ENCODE assay signal across 28 cellular contexts in the genomic region with DNA sequence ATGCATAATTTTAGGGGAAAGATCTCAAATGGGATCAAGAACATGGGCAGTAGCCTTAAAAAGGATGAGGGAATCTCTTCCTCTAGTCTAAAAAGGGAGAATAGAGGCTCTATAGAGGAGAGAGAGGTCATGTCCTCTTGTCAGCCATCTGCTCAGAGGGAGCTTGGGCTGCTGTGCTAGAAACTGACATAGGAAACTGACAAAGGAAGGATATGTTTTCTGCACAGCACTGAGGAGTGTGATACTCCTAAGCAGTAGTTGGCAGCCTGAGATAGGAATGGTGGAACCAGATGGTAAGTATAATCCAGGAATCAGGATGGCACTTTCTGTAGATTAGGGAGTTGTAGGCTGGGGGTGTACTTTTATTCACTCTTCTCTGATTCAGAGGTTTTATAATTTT. TPM values are rescaled to one million over a fixed set of nuclear protein-coding genes. Genes with fewer than 3 reads are reported as not detected.
DNase-seq lines count a peak whose midpoint lies in the region; ATAC-seq, FAIRE-seq and TF ChIP-seq lines count a peak whose summit lies in the region.
"Had no signal": no experiment of that assay in that cellular context is flagged by ENCODE, and none has a peak within 500 bp of the region (broad histone marks: within the 10 kb centered on the region; RNA-seq: fewer than 3 reads in every experiment).

No MANE protein-coding gene starts in this region.

- no peak overlapping the region for H2BK5ac ChIP-seq in trophoblast cell (ENCODE audit: low read depth, low read length, poor library complexity)

- no peak overlapping the region for H3K23ac ChIP-seq in trophoblast cell (ENCODE audit: low read length)

- H3K9me3 ChIP-seq in A673 (ENCODE audit: low read depth, low read length, poor library complexity, severe bottlenecking) (no peaks in the 10 kb centered on the region), trophoblast cell (ENCODE audit: insufficient read depth, low read depth, low read length) (no peaks in the 10 kb centered on the region)
- H3K9me3 ChIP-seq: esophagus muscularis mucosa, gastroesophageal sphincter, HAP-1 had no signal

- POLR2A ChIA-PET in A673 (lab: Charles Lee; ENCODE audit: low non-redundant PET): no interaction called here

- CTCF ChIA-PET in A673 (lab: Charles Lee): no interaction called here

- H3K79me1 ChIP-seq in trophoblast cell (ENCODE audit: low read length): no peaks in the 10 kb centered on the region

- H4K91ac ChIP-seq in trophoblast cell (ENCODE audit: low read depth, low read length): no peak overlapping the region

- no peak overlapping the region for H3K27ac ChIP-seq in A673 (ENCODE audit: low read depth, low read length, poor library complexity, severe bottlenecking)
- peak overlapping the region; percentile 47 for H3K27ac ChIP-seq in layer of hippocampus (ENCODE audit: low read depth, low read length)
- H3K27ac ChIP-seq in trophoblast cell (ENCODE audit: low read depth, low read length): no peak overlapping the region
- H3K27ac ChIP-seq: esophagus muscularis mucosa, gastroesophageal sphincter, PC-9, VCaP had no signal

- ATAC-seq in HG03108 (IDR thresholded peaks at IDR 0.05; ENCODE audit: unreplicated experiment): no peak
- ATAC-seq in omental fat pad (ENCODE audit: low FRiP score): no peak
- ATAC-seq in GM18520 (IDR thresholded peaks at IDR 0.05; ENCODE audit: unreplicated experiment): no peak
- ATAC-seq: activated naive CD4-positive, alpha-beta T cell treated with anti-CD3 and anti-CD28 coated beads, Interleukin-2, amount 50 U/mL, for 72 hours; gastroesophageal sphincter had no signal

- BruUV-seq in A673 (replicated peaks; lab: Mats Ljungman, UMichigan): TSS peak; percentile 8

- H2AK5ac ChIP-seq in trophoblast cell (ENCODE audit: low read length): no peak overlapping the region

- H3K9ac ChIP-seq in trophoblast cell (ENCODE audit: low read length): no peak overlapping the region

- DNase-seq in A673 (ENCODE audit: low spot score) (no peak), NCI-H2171 (lab: John Stamatoyannopoulos, UW) (peak; percentile 37), bronchial epithelial cell (ENCODE audit: low read depth) (no peak), trophoblast cell (no peak), omental fat pad (ENCODE audit: low spot score) (no peak)
- DNase-seq: activated CD4-positive, alpha-beta T cell treated with anti-CD3 and anti-CD28 coated beads, Interleukin-2, amount 10 ng/mL, durations not matched to agents 7 days and 5 days; aorta; effector CD8-positive, alpha-beta T cell; kidney glomerular epithelial cell; mesenchymal stem cell; naive B cell; NCI-H1436; NCI-H774; occipital lobe; PC-9; SHP77 treated with DMSO at 0.1 percent for 48 hours; stimulated activated CD4-positive, alpha-beta T cell treated with anti-CD3 and anti-CD28 coated beads, Interleukin-4, amount 100 ng/mL, for 24 hours; stimulated activated naive CD4-positive, alpha-beta T cell treated with Interleukin-2 at 50 U/mL for 16 hours had no signal

- H3K14ac ChIP-seq in trophoblast cell (ENCODE audit: low read length): no peak overlapping the region

- no peak overlapping the region for H3K18ac ChIP-seq in trophoblast cell (ENCODE audit: low read length)

- no peak overlapping the region for H3K4ac ChIP-seq in trophoblast cell (ENCODE audit: low read depth, low read length)

- no peak overlapping the region for H2BK12ac ChIP-seq in trophoblast cell (ENCODE audit: low read length)

- no peak overlapping the region for H2AFZ ChIP-seq in trophoblast cell (ENCODE audit: insufficient read depth, low read length, poor library complexity)
- H2AFZ ChIP-seq: PC-9 had no signal

- no peak overlapping the region for H4K12ac ChIP-seq in trophoblast cell (ENCODE audit: low read depth, low read length)

- no peak overlapping the region for H3K4me3 ChIP-seq in A673 (ENCODE audit: low read depth, low read length, poor library complexity, severe bottlenecking)
- H3K4me3 ChIP-seq in bronchial epithelial cell (ENCODE audit: low read depth, low read length): no peak overlapping the region
- H3K4me3 ChIP-seq in trophoblast cell (ENCODE audit: low read depth, low read length): no peak overlapping the region
- H3K4me3 ChIP-seq: esophagus muscularis mucosa, gastroesophageal sphincter, HAP-1, PC-9 had no signal

- TF ChIP-seq CTCF in A673 (conservative IDR thresholded peaks at IDR 0.05; ENCODE audit: low read depth, low read length): no peak
- no peak for TF ChIP-seq CTCF in bronchial epithelial cell (IDR thresholded peaks at IDR 0.05; ENCODE audit: insufficient read depth, low read length, severe bottlenecking)
- TF ChIP-seq CTCF in omental fat pad (IDR thresholded peaks at IDR 0.05): no peak

- peaks cover 5% of the 10 kb centered on the region for H3K4me1 ChIP-seq in A673 (ENCODE audit: insufficient read depth, low read length, poor library complexity, severe bottlenecking)
- no peaks in the 10 kb centered on the region for H3K4me1 ChIP-seq in trophoblast cell (ENCODE audit: control insufficient read depth in 1 of 2, insufficient read depth in 2 of 2, low read length in 2 of 2)
- H3K4me1 ChIP-seq: gastroesophageal sphincter, HAP-1 had no signal

- H3K36me3 ChIP-seq in A673 (ENCODE audit: insufficient read depth, low read length, poor library complexity, severe bottlenecking) (no peaks in the 10 kb centered on the region), bronchial epithelial cell (ENCODE audit: control insufficient read depth, insufficient read depth, low read length) (peaks cover 2% of the 10 kb centered on the region), trophoblast cell (ENCODE audit: control insufficient read depth in 1 of 2, insufficient read depth in 2 of 2, low read length in 2 of 2) (no peaks in the 10 kb centered on the region)
- H3K36me3 ChIP-seq: HAP-1 had no signal

- FAIRE-seq in bronchial epithelial cell (lab: Jason Lieb, UNC): peak; percentile 18
- FAIRE-seq: D721Med, GM18507 had no signal

- intact Hi-C loops in A673 (cut with micrococcal nuclease; ENCODE audit: unreplicated experiment): no loop called here

- H3K27me3 ChIP-seq in A673 (replicated peaks; ENCODE audit: insufficient read depth, low read depth, low read length, poor library complexity) (no peaks in the 10 kb centered on the region), bronchial epithelial cell (ENCODE audit: control insufficient read depth, insufficient read depth, low read length) (no peaks in the 10 kb centered on the region), layer of hippocampus (ENCODE audit: control insufficient read depth, insufficient read depth, low read length) (no peaks in the 10 kb centered on the region), trophoblast cell (ENCODE audit: insufficient read depth, low read length) (no peaks in the 10 kb centered on the region)
- H3K27me3 ChIP-seq: esophagus muscularis mucosa, gastroesophageal sphincter had no signal

- no peak overlapping the region for H2BK120ac ChIP-seq in trophoblast cell (ENCODE audit: insufficient read depth, low read length, poor library complexity)

- H3K4me2 ChIP-seq in trophoblast cell (ENCODE audit: low read length): no peak overlapping the region
- H3K4me2 ChIP-seq: PC-9 had no signal

- H3K79me2 ChIP-seq in trophoblast cell (ENCODE audit: control insufficient read depth, insufficient read depth, low read length, poor library complexity): no peaks in the 10 kb centered on the region

- no peak overlapping the region for H4K8ac ChIP-seq in trophoblast cell (ENCODE audit: low read depth, low read length)

RNA-seq across cellular contexts. Expression of a gene that starts 59.2 kb away (rescaled TPM):
- total RNA-seq in A673 (2021) (56.9 and 65.6 TPM in 2 replicates), bronchial epithelial cell (20.8 and 25.2 TPM in 2 replicates), omental fat pad (10 to 100 TPM; 55.0 to 78.0 (median 68.2) TPM)
- 62.0 and 68.3 TPM in 2 replicates for polyA plus RNA-seq in trophoblast cell (2013)
